In the genomic region with DNA sequence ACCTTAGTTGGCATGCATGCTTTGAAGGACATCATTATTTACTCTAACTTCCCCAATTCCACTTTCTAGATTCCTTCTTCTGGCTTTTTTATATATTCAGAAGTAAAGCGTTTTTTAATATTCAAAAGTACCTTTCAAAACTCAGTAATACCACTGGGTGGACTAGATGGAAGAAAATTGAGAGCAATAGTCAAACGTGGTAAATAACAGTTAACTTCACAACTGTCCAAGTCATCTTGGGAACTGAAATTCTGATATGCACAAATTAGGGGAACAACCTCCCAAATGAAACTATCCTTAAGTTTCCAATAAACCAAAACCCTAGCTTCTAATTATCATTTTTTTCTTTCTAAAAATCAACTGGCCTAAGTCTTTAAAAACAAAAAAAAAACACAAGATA, we compare ENCODE assay signal across 8 cellular contexts. TPM values are rescaled to one million over a fixed set of nuclear protein-coding genes. Genes with fewer than 3 reads are reported as not detected.
A peak's percentile ranks its signal among the peaks of the same experiment; 100 is the strongest.
DNase-seq lines count a peak whose midpoint lies in the region; ATAC-seq and TF ChIP-seq lines count a peak whose summit lies in the region.

No MANE protein-coding gene starts in this region.

- no peak overlapping the region; the same call in 1 of the 2 replicates for H3K27ac ChIP-seq in SJSA1
- peak overlapping the region; percentile 56 to 75 (median 66) for H3K27ac ChIP-seq in transverse colon

- ATAC-seq in activated T-cell treated with anti-CD3 and anti-CD28 coated beads, Interleukin-2, amount 50 U/mL, for 72 hours (replicated peaks in 1 of 2): no peak
- ATAC-seq in HG03571 (IDR thresholded peaks at IDR 0.05; ENCODE audit: unreplicated experiment) (no peak), GM19467 (IDR thresholded peaks at IDR 0.05; ENCODE audit: unreplicated experiment) (no peak)

- peaks cover 87% of the 10 kb centered on the region for H3K4me1 Mint-ChIP-seq in activated T-cell treated with anti-CD3 and anti-CD28 coated beads, Interleukin-2, amount 50 U/mL, for 72 hours (ENCODE audit: low read depth)

- no peaks in the 10 kb centered on the region for H3K36me3 ChIP-seq in SJSA1
- H3K36me3 ChIP-seq in transverse colon: no peaks in the 10 kb centered on the region

- H3K4me1 ChIP-seq in SJSA1 (replicated peaks): peaks cover 11% of the 10 kb centered on the region
- H3K4me1 ChIP-seq in transverse colon: peaks cover 16 to 50% (median 25%) of the 10 kb centered on the region in 4 donors

- whole genome bisulfite sequencing in transverse colon (ENCODE audit: low coverage in 1 of 2), 2 donors: 28 to 36% methylated on average over 2 of the region's 2 CpGs

- intact Hi-C loops in transverse colon (cut with DNase I; ENCODE audit: low total_unique reads): no loop called here

- no peaks in the 10 kb centered on the region for H3K27me3 Mint-ChIP-seq in activated T-cell treated with anti-CD3 and anti-CD28 coated beads, Interleukin-2, amount 50 U/mL, for 72 hours (ENCODE audit: low read depth)

- H3K4me3 ChIP-seq in SJSA1 (peak overlapping the region; percentile 32), foreskin fibroblast (ENCODE audit: low read depth in 1 of 2, low read length in 2 of 2) (peak overlapping the region; percentile 23 to 39), transverse colon (peak overlapping the region in 2 of 4 donors; percentile 1 to 38)

- H3K9me3 ChIP-seq in SJSA1 (replicated peaks): no peaks in the 10 kb centered on the region
- H3K9me3 ChIP-seq in transverse colon: no peaks in the 10 kb centered on the region

- H3K9me3 Mint-ChIP-seq in activated T-cell treated with anti-CD3 and anti-CD28 coated beads, Interleukin-2, amount 50 U/mL, for 72 hours: no peaks in the 10 kb centered on the region

- in situ Hi-C loops in transverse colon (cut with MboI; ENCODE audit: low pct_ligation_motif_present in 1 of 4, low pct_unique_long_range_greater_than_20kb in 1 of 4, low sequenced_read_pairs in 3 of 4): no loop called here

- TF ChIP-seq POLR2A in transverse colon (IDR thresholded peaks at IDR 0.05): no peak

- H3K36me3 Mint-ChIP-seq in activated T-cell treated with anti-CD3 and anti-CD28 coated beads, Interleukin-2, amount 50 U/mL, for 72 hours (ENCODE audit: insufficient read depth in 2 of 2): peaks cover 6 to 32% of the 10 kb centered on the region in 2 donors

- H3K4me3 Mint-ChIP-seq in activated T-cell treated with anti-CD3 and anti-CD28 coated beads, Interleukin-2, amount 50 U/mL, for 72 hours: peak overlapping the region; percentile 92 to 96

- TF ChIP-seq CTCF in foreskin fibroblast (IDR thresholded peaks at IDR 0.05; ENCODE audit: low read depth, low read length) (no peak), transverse colon (IDR thresholded peaks at IDR 0.05) (no peak)

- H3K27ac Mint-ChIP-seq in activated T-cell treated with anti-CD3 and anti-CD28 coated beads, Interleukin-2, amount 50 U/mL, for 72 hours: peak overlapping the region; percentile 98

- no peaks in the 10 kb centered on the region for H3K27me3 ChIP-seq in SJSA1 (replicated peaks)
- no peaks in the 10 kb centered on the region for H3K27me3 ChIP-seq in transverse colon

- no peak for TF ChIP-seq EP300 in transverse colon (IDR thresholded peaks at IDR 0.05; ENCODE audit: low read depth)

- DNase-seq in activated T-cell treated with anti-CD3 and anti-CD28 coated beads, Interleukin-2, amount 50 U/mL, for 72 hours: no peak
- no peak for DNase-seq in activated T-cell treated with anti-CD3 and anti-CD28 coated beads for 4 hours
- DNase-seq in SJSA1 (ENCODE audit: low read depth in 1 of 2, low spot score in 2 of 2): no peak
- no peak for DNase-seq in foreskin fibroblast
- DNase-seq in transverse colon: no peak
- DNase-seq in GF-D8 (lab: John Stamatoyannopoulos, UW): no peak

RNA-seq across cellular contexts. Expression of gene SINHCAF, which starts 9.0 kb away (rescaled TPM):
- 100 to 1,000 TPM; 189 to 216 TPM for total RNA-seq in activated T-cell treated with anti-CD3 and anti-CD28 coated beads, Interleukin-2, amount 50 U/mL, for 72 hours
- total RNA-seq in SJSA1 (2014; rRNA removed; shearing (Covaris generic)): 38.4 and 47.5 TPM in 2 replicates
- total RNA-seq in transverse colon: 100 to 1,000 TPM in 1 of 4 donors, 10 to 100 TPM in 3; 16.8 to 135 (median 64.8) TPM
